ENCODE assay signal across 22 cellular contexts in genomic region chr10:15642095-15642494, GRCh38.
DNase-seq lines count a peak whose midpoint lies in the region; ATAC-seq and TF ChIP-seq lines count a peak whose summit lies in the region.
"Had no signal": no experiment of that assay in that cellular context is flagged by ENCODE, and none has a peak within 500 bp of the region (broad histone marks: within the 10 kb centered on the region; RNA-seq: fewer than 3 reads in every experiment).

No MANE protein-coding gene starts in this region.

- H2BK5ac ChIP-seq in trophoblast cell (ENCODE audit: low read depth, low read length, poor library complexity), result no peak overlapping the region

- no peak overlapping the region for H3K23ac ChIP-seq in trophoblast cell (ENCODE audit: low read length)

- H3K4me3 Mint-ChIP-seq in activated naive CD8-positive, alpha-beta T cell treated with anti-CD3 and anti-CD28 coated beads for 36 hours, result no peak overlapping the region
- H3K4me3 Mint-ChIP-seq: CD14-positive monocyte; GM23338; IgD-negative memory B cell; immature natural killer cell; naive thymus-derived CD8-positive, alpha-beta T cell had no signal

- no peak for TF ChIP-seq CTCF in ascending aorta (IDR thresholded peaks at IDR 0.05)
- no peak for TF ChIP-seq CTCF in fibroblast of the aortic adventitia (IDR thresholded peaks at IDR 0.05; ENCODE audit: insufficient read depth, low read length)
- no peak for TF ChIP-seq CTCF in tibial artery (IDR thresholded peaks at IDR 0.05)

- no peak overlapping the region for H3K9ac ChIP-seq in trophoblast cell (ENCODE audit: low read length)

- H3K27me3 ChIP-seq in ascending aorta (no peaks in the 10 kb centered on the region), tibial artery (no peaks in the 10 kb centered on the region), trophoblast cell (ENCODE audit: insufficient read depth, low read length) (no peaks in the 10 kb centered on the region)
- H3K27me3 ChIP-seq: ovary had no signal

- H4K91ac ChIP-seq in trophoblast cell (ENCODE audit: low read depth, low read length), result no peak overlapping the region

- no peak overlapping the region for H2BK12ac ChIP-seq in trophoblast cell (ENCODE audit: low read length)

- no peak overlapping the region for H4K12ac ChIP-seq in trophoblast cell (ENCODE audit: low read depth, low read length)

- no peak overlapping the region for H3K4me3 ChIP-seq in ascending aorta
- H3K4me3 ChIP-seq in fibroblast of the aortic adventitia (ENCODE audit: low read depth, low read length), result no peak overlapping the region
- H3K4me3 ChIP-seq in tibial artery, result no peak overlapping the region
- H3K4me3 ChIP-seq in trophoblast cell (ENCODE audit: low read depth, low read length), result no peak overlapping the region
- H3K4me3 ChIP-seq: GM23338, ovary had no signal

- H3K36me3 ChIP-seq in ascending aorta (peaks cover 55 to 68% of the 10 kb centered on the region in 2 donors), tibial artery (peaks cover 12 to 52% (median 33%) of the 10 kb centered on the region in 3 donors), trophoblast cell (ENCODE audit: control insufficient read depth in 1 of 2, insufficient read depth in 2 of 2, low read length in 2 of 2) (no peaks in the 10 kb centered on the region)
- H3K36me3 ChIP-seq: ovary had no signal

- peak; percentile 54 for DNase-seq in GM03348 (ENCODE audit: low spot score)
- peak in 1 of 2 donors; percentile 73 for DNase-seq in ascending aorta (ENCODE audit: low spot score in 2 of 2)
- peak; percentile 59 for DNase-seq in fibroblast of the aortic adventitia (ENCODE audit: low read depth)
- DNase-seq in tibial artery, result no peak
- no peak for DNase-seq in activated naive CD8-positive, alpha-beta T cell treated with anti-CD3 and anti-CD28 coated beads for 36 hours
- DNase-seq in trophoblast cell, result no peak
- DNase-seq: activated CD4-positive, alpha-beta T cell treated with anti-CD3 and anti-CD28 coated beads for 4 hours; activated CD8-positive, alpha-beta memory T cell treated with anti-CD3 and anti-CD28 coated beads, Interleukin-2, amount 50 U/mL, for 4 hours; activated gamma-delta T cell; aorta; head of caudate nucleus; immature natural killer cell; naive thymus-derived CD8-positive, alpha-beta T cell; NCI-H2029 treated with DMSO at 0.1 percent for 48 hours; NCI-H510A treated with DMSO at 0.1 percent for 48 hours; ovary; stimulated activated CD4-positive, alpha-beta T cell treated with anti-CD3 and anti-CD28 coated beads, Interleukin-2, amount 100 ng/mL, for 48 hours; SW 1271 had no signal

- H3K14ac ChIP-seq in trophoblast cell (ENCODE audit: low read length), result no peak overlapping the region

- H3K9me3 Mint-ChIP-seq in activated naive CD8-positive, alpha-beta T cell treated with anti-CD3 and anti-CD28 coated beads for 36 hours, result no peaks in the 10 kb centered on the region
- H3K9me3 Mint-ChIP-seq: GM23338, IgD-negative memory B cell had no signal

- H3K4me1 ChIP-seq in ascending aorta (peaks cover 0 to 21% of the 10 kb centered on the region in 2 donors), tibial artery (peaks cover 0 to 29% (median 5%) of the 10 kb centered on the region in 4 donors), trophoblast cell (ENCODE audit: control insufficient read depth in 1 of 2, insufficient read depth in 2 of 2, low read length in 2 of 2) (peaks cover 0 to 4% of the 10 kb centered on the region in 2 experiments)

- no peak overlapping the region for H2AK5ac ChIP-seq in trophoblast cell (ENCODE audit: low read length)

- H3K79me1 ChIP-seq in trophoblast cell (ENCODE audit: low read length), result no peaks in the 10 kb centered on the region

- H3K4ac ChIP-seq in trophoblast cell (ENCODE audit: low read depth, low read length), result no peak overlapping the region

- H3K18ac ChIP-seq in trophoblast cell (ENCODE audit: low read length), result no peak overlapping the region

- no peaks in the 10 kb centered on the region for H3K27me3 Mint-ChIP-seq in activated naive CD8-positive, alpha-beta T cell treated with anti-CD3 and anti-CD28 coated beads for 36 hours
- H3K27me3 Mint-ChIP-seq: IgD-negative memory B cell had no signal

- H3K79me2 ChIP-seq in trophoblast cell (ENCODE audit: control insufficient read depth, insufficient read depth, low read length, poor library complexity), result no peaks in the 10 kb centered on the region

- H2BK120ac ChIP-seq in trophoblast cell (ENCODE audit: insufficient read depth, low read length, poor library complexity), result no peak overlapping the region

- no peak overlapping the region for H3K27ac Mint-ChIP-seq in activated naive CD8-positive, alpha-beta T cell treated with anti-CD3 and anti-CD28 coated beads for 36 hours
- H3K27ac Mint-ChIP-seq: CD14-positive monocyte; GM23338; IgD-negative memory B cell; immature natural killer cell; naive thymus-derived CD8-positive, alpha-beta T cell had no signal

- no peak overlapping the region for H4K8ac ChIP-seq in trophoblast cell (ENCODE audit: low read depth, low read length)

- H3K9me3 ChIP-seq in ascending aorta, result no peaks in the 10 kb centered on the region
- H3K9me3 ChIP-seq in tibial artery, result no peaks in the 10 kb centered on the region
- no peaks in the 10 kb centered on the region for H3K9me3 ChIP-seq in trophoblast cell (ENCODE audit: insufficient read depth, low read depth, low read length)
- H3K9me3 ChIP-seq: ovary had no signal

- no peak overlapping the region for H2AFZ ChIP-seq in trophoblast cell (ENCODE audit: insufficient read depth, low read length, poor library complexity)
- H2AFZ ChIP-seq: GM23338 had no signal

- H3K36me3 Mint-ChIP-seq in activated naive CD8-positive, alpha-beta T cell treated with anti-CD3 and anti-CD28 coated beads for 36 hours, result no peaks in the 10 kb centered on the region
- H3K36me3 Mint-ChIP-seq: CD14-positive monocyte; IgD-negative memory B cell; naive thymus-derived CD8-positive, alpha-beta T cell had no signal

- WGBS in trophoblast cell (ENCODE audit: extremely low coverage, insufficient coverage, insufficient read length), result no CpG with 5 or more reads among the region's 2 CpGs

- H3K27ac ChIP-seq in ascending aorta (peak overlapping the region; percentile 16 to 59), tibial artery (peak overlapping the region; percentile 28 to 40), trophoblast cell (ENCODE audit: low read depth, low read length) (no peak overlapping the region)
- H3K27ac ChIP-seq: ovary had no signal

- intact Hi-C loops in ascending aorta (cut with DNase I), result no loop called here
- intact Hi-C loops in tibial artery (cut with DNase I; ENCODE audit: low total_unique reads), result no loop called here

- no peak for ATAC-seq in HG02840 (IDR thresholded peaks at IDR 0.05; ENCODE audit: low FRiP score, unreplicated experiment)
- ATAC-seq: GM23338; naive thymus-derived CD8-positive, alpha-beta T cell had no signal

- H3K4me2 ChIP-seq in trophoblast cell (ENCODE audit: low read length), result no peak overlapping the region
- H3K4me2 ChIP-seq: GM23338 had no signal

- H3K4me1 Mint-ChIP-seq in activated naive CD8-positive, alpha-beta T cell treated with anti-CD3 and anti-CD28 coated beads for 36 hours, result no peaks in the 10 kb centered on the region
- H3K4me1 Mint-ChIP-seq: CD14-positive monocyte; GM23338; IgD-negative memory B cell; immature natural killer cell; naive thymus-derived CD8-positive, alpha-beta T cell had no signal

Comparison
In these comparisons a context has a peak if more than half of its experiments do, and no peak if none do; other contexts are left out.
1. DNase-seq: peak in GM03348 (single experiment) and fibroblast of the aortic adventitia (single experiment); none in tibial artery (0 of 2), activated naive CD8-positive, alpha-beta T cell treated with anti-CD3 and anti-CD28 coated beads for 36 hours (single experiment) and trophoblast cell (0 of 2).